Comparison of ENCODE assay signal across 8 cellular contexts in genomic region chr18:5295981-5296705, GRCh38. TPM values are rescaled to one million over a fixed set of nuclear protein-coding genes. Genes with fewer than 3 reads are reported as not detected.
A peak's percentile ranks its signal among the peaks of the same experiment; 100 is the strongest.
DNase-seq lines count a peak whose midpoint lies in the region; ATAC-seq and TF ChIP-seq lines count a peak whose summit lies in the region.

No MANE protein-coding gene starts in this region.

- H3K36me3 ChIP-seq in esophagus muscularis mucosa (peaks cover 5 to 13% (median 9%) of the 10 kb centered on the region in 4 donors), muscle layer of duodenum (ENCODE audit: control insufficient read depth in 1 of 2, insufficient read depth in 2 of 2, low read length in 2 of 2) (peaks cover 8 to 12% of the 10 kb centered on the region in 2 donors)

- DNase-seq in DMS153 (lab: John Stamatoyannopoulos, UW): peak; percentile 82
- peak; percentile 95 for DNase-seq in OCI-M1 (lab: John Stamatoyannopoulos, UW)
- DNase-seq in activated T-cell treated with anti-CD3 and anti-CD28 coated beads, Interleukin-2, amount 50 U/mL, for 4 hours: peak; percentile 94
- peak; percentile 97 for DNase-seq in esophagus muscularis mucosa (ENCODE audit: extremely low spot score)
- DNase-seq in stimulated activated CD8-positive, alpha-beta memory T cell treated with anti-CD3 and anti-CD28 coated beads, Interleukin-7, amount 100 ng/mL, for 24 hours (ENCODE audit: low read depth): peak; percentile 93

- H3K4me3 ChIP-seq in esophagus muscularis mucosa: peak overlapping the region; percentile 74 to 96 (median 94)
- peak overlapping the region; percentile 75 to 85 for H3K4me3 ChIP-seq in muscle layer of duodenum (ENCODE audit: low read depth in 1 of 2, low read length in 2 of 2)

- peaks cover 6% of the 10 kb centered on the region for H3K36me3 Mint-ChIP-seq in IgD-negative memory B cell
- H3K36me3 Mint-ChIP-seq in activated T-cell treated with anti-CD3 and anti-CD28 coated beads, Interleukin-2, amount 50 U/mL, for 4 hours (ENCODE audit: insufficient read depth): peaks cover 8% of the 10 kb centered on the region

- H3K27me3 ChIP-seq in esophagus muscularis mucosa (no peaks in the 10 kb centered on the region), muscle layer of duodenum (ENCODE audit: low read depth, low read length) (no peaks in the 10 kb centered on the region)

- H3K27ac Mint-ChIP-seq in IgD-negative memory B cell: peak overlapping the region; percentile 92 to 97 (median 96)

- H3K9me3 ChIP-seq in esophagus muscularis mucosa: no peaks in the 10 kb centered on the region
- H3K9me3 ChIP-seq in muscle layer of duodenum (ENCODE audit: control insufficient read depth in 1 of 2, low read length in 2 of 2): no peaks in the 10 kb centered on the region

- TF ChIP-seq POLR2A in esophagus muscularis mucosa (IDR thresholded peaks at IDR 0.05; ENCODE audit: low read depth): peak; percentile 25

- peaks cover 3% of the 10 kb centered on the region for H3K27me3 Mint-ChIP-seq in IgD-negative memory B cell
- peaks cover 3% of the 10 kb centered on the region for H3K27me3 Mint-ChIP-seq in activated T-cell treated with anti-CD3 and anti-CD28 coated beads, Interleukin-2, amount 50 U/mL, for 4 hours (ENCODE audit: low read depth)

- H3K4me3 Mint-ChIP-seq in IgD-negative memory B cell: peak overlapping the region; percentile 90 to 99 (median 97)
- peak overlapping the region; percentile 89 for H3K4me3 Mint-ChIP-seq in activated T-cell treated with anti-CD3 and anti-CD28 coated beads, Interleukin-2, amount 50 U/mL, for 4 hours

- H3K4me1 ChIP-seq in esophagus muscularis mucosa: peaks cover 12 to 23% (median 16%) of the 10 kb centered on the region in 4 donors
- peaks cover 6 to 10% of the 10 kb centered on the region in 2 donors for H3K4me1 ChIP-seq in muscle layer of duodenum (ENCODE audit: control insufficient read depth in 1 of 2, insufficient read depth in 2 of 2, low read length in 2 of 2)

- WGBS in esophagus muscularis mucosa: 5% methylated on average over 12 of the region's 95 CpGs

- TF ChIP-seq EP300 in esophagus muscularis mucosa (IDR thresholded peaks at IDR 0.05): no peak

- H3K27ac ChIP-seq in esophagus muscularis mucosa (replicated peaks in 1 of 4) (peak overlapping the region; percentile 95 to 100 (median 98)), muscle layer of duodenum (ENCODE audit: low read length) (peak overlapping the region; percentile 85)

- intact Hi-C loops in esophagus muscularis mucosa (cut with DNase I): loop anchor here (2.0 kb wide), 1 partner anchor 57 kb away; no protein-coding TSS in a partner anchor

- peaks cover 11 to 27% (median 13%) of the 10 kb centered on the region in 3 donors for H3K4me1 Mint-ChIP-seq in IgD-negative memory B cell
- H3K4me1 Mint-ChIP-seq in activated T-cell treated with anti-CD3 and anti-CD28 coated beads, Interleukin-2, amount 50 U/mL, for 4 hours (ENCODE audit: low read depth): peaks cover 31% of the 10 kb centered on the region

- peak in 1 of 3 experiments; percentile 9 for TF ChIP-seq CTCF in esophagus muscularis mucosa (IDR thresholded peaks at IDR 0.05)

- peak; percentile 63 for ATAC-seq in GM21576 (IDR thresholded peaks at IDR 0.05; ENCODE audit: unreplicated experiment)
- ATAC-seq in activated T-cell treated with anti-CD3 and anti-CD28 coated beads, Interleukin-2, amount 50 U/mL, for 4 hours: peak; percentile 67 to 68

- no peaks in the 10 kb centered on the region for H3K9me3 Mint-ChIP-seq in IgD-negative memory B cell
- no peaks in the 10 kb centered on the region for H3K9me3 Mint-ChIP-seq in activated T-cell treated with anti-CD3 and anti-CD28 coated beads, Interleukin-2, amount 50 U/mL, for 4 hours

RNA-seq across cellular contexts. Expression of gene ZBTB14, which starts 0.6 kb away (rescaled TPM):
- 12.8 TPM for polyA plus RNA-seq in IgD-negative memory B cell
- 10 to 100 TPM; 11.8 to 16.8 (median 15.8) TPM for total RNA-seq in activated T-cell treated with anti-CD3 and anti-CD28 coated beads, Interleukin-2, amount 50 U/mL, for 4 hours
- 10 to 100 TPM in 3 of 4 donors, 1 to 10 TPM in 1; 9.8 to 15.6 (median 11.2) TPM for total RNA-seq in esophagus muscularis mucosa

Comparison
In these comparisons a context has a peak if more than half of its experiments do, and no peak if none do; other contexts are left out.
1. Peak in every context shown above with its lines: DNase-seq, ATAC-seq, H3K4me3 ChIP-seq and H3K27ac ChIP-seq.